In the genomic region with DNA sequence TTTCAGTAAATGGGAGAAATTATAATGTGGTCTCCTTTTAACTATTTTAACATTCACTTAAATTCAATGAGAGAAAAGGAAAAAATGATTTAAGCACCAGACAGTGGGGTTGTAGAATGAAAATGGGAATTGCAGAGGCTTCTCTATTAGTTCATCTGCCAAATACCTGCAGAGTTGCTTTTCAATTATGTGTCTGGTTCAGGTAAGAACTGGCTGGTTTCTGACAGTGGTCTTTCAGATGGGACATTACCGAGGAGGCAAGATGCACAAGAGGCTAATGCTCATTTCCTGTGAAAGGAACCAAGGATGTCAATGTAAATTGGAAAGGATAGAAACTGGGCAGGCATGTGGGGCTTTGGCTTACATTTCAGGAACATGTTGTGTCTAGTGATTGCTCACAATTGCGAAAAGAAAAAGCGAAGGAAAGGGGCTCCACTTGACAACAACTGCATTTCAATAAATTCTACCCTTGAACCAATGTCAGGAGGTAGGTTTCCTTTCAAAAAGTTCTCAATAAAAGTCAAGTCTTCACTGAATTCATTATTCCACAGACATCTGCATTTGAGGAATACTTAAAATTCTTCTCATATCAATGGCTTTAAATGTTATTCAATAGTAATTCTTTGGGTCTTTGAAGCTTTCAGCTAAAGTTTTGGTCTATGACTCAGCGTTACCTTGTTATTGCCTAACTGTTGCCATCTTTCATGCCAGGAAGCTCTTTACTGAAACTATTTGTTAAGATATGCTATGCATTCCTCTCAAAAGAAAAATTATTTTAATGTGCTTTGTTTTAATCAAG, we compare ENCODE assay signal across 11 cellular contexts.
DNase-seq lines count a peak whose midpoint lies in the region; ATAC-seq and TF ChIP-seq lines count a peak whose summit lies in the region.
"Had no signal": no experiment of that assay in that cellular context is flagged by ENCODE, and none has a peak within 500 bp of the region (broad histone marks: within the 10 kb centered on the region; RNA-seq: fewer than 3 reads in every experiment).

No MANE protein-coding gene starts in this region.

- no peaks in the 10 kb centered on the region for H3K79me2 ChIP-seq in ACC112 (ENCODE audit: control insufficient read depth, insufficient read depth, low read length, unreplicated experiment)

- peak; percentile 60 for DNase-seq in H4 (ENCODE audit: low spot score)
- peak; percentile 16 to 38 for DNase-seq in SJCRH30
- DNase-seq in foreskin keratinocyte, result peak; percentile 79 to 91
- no peak for DNase-seq in stimulated activated naive CD4-positive, alpha-beta T cell treated with Interleukin-2 at 50 U/mL for 16 hours (lab: John Stamatoyannopoulos, UW)
- DNase-seq in stimulated activated naive B cell treated with anti-CD40 and anti-IgM and Interleukin-4, amounts not matched to agents 10 μg/mL and 1 μg/mL and 100 μg/mL, for 72 hours, result no peak
- DNase-seq: adrenal gland, left cardiac atrium, thyroid gland had no signal

- H3K27ac ChIP-seq in ACC112 (ENCODE audit: low read depth, low read length) (peak overlapping the region; percentile 98), SJCRH30 (peak overlapping the region; percentile 57), foreskin keratinocyte (peak overlapping the region; percentile 96)
- H3K27ac ChIP-seq: thyroid gland had no signal

- H3K4me1 ChIP-seq in ACC112 (ENCODE audit: control insufficient read depth, insufficient read depth, low read length, unreplicated experiment), result peaks cover 48% of the 10 kb centered on the region
- H3K4me1 ChIP-seq in SJCRH30, result peaks cover 19% of the 10 kb centered on the region
- H3K4me1 ChIP-seq in foreskin keratinocyte, result peaks cover 33% of the 10 kb centered on the region
- H3K4me1 ChIP-seq: adrenal gland, thyroid gland had no signal

- no peaks in the 10 kb centered on the region for H3K27me3 Mint-ChIP-seq in stimulated activated naive B cell treated with anti-CD40 and anti-IgM and Interleukin-4, amounts not matched to agents 10 μg/mL and 1 μg/mL and 100 μg/mL, for 72 hours

- no peak overlapping the region for H3K4me3 Mint-ChIP-seq in stimulated activated naive B cell treated with anti-CD40 and anti-IgM and Interleukin-4, amounts not matched to agents 10 μg/mL and 1 μg/mL and 100 μg/mL, for 72 hours

- TF ChIP-seq CTCF in foreskin keratinocyte (conservative IDR thresholded peaks at IDR 0.05), result no peak

- peak overlapping the region; percentile 38 for H3K4me3 ChIP-seq in ACC112 (ENCODE audit: low read depth, low read length)
- no peak overlapping the region for H3K4me3 ChIP-seq in SJCRH30
- H3K4me3 ChIP-seq: adrenal gland, thyroid gland had no signal

- H3K27ac Mint-ChIP-seq in stimulated activated naive B cell treated with anti-CD40 and anti-IgM and Interleukin-4, amounts not matched to agents 10 μg/mL and 1 μg/mL and 100 μg/mL, for 72 hours, result no peak overlapping the region

- H2AFZ ChIP-seq in ACC112 (ENCODE audit: low read length, unreplicated experiment), result peak overlapping the region; percentile 29

- ATAC-seq in foreskin keratinocyte, result peak; percentile 61
- no peak for ATAC-seq in GM18909 (IDR thresholded peaks at IDR 0.05; ENCODE audit: poor library complexity, unreplicated experiment)
- ATAC-seq in stimulated activated naive B cell treated with anti-CD40 and anti-IgM and Interleukin-4, amounts not matched to agents 10 μg/mL and 1 μg/mL and 100 μg/mL, for 72 hours (replicated peaks), result no peak
- no peak for ATAC-seq in GM21390 (IDR thresholded peaks at IDR 0.05; ENCODE audit: unreplicated experiment)

- peaks cover 2 to 3% of the 10 kb centered on the region in 2 donors for H3K9me3 Mint-ChIP-seq in stimulated activated naive B cell treated with anti-CD40 and anti-IgM and Interleukin-4, amounts not matched to agents 10 μg/mL and 1 μg/mL and 100 μg/mL, for 72 hours

- H3K27me3 ChIP-seq in ACC112 (ENCODE audit: insufficient read depth, low read length) (no peaks in the 10 kb centered on the region), SJCRH30 (no peaks in the 10 kb centered on the region), foreskin keratinocyte (no peaks in the 10 kb centered on the region)
- H3K27me3 ChIP-seq: adrenal gland, thyroid gland had no signal

- no peaks in the 10 kb centered on the region for H3K4me1 Mint-ChIP-seq in stimulated activated naive B cell treated with anti-CD40 and anti-IgM and Interleukin-4, amounts not matched to agents 10 μg/mL and 1 μg/mL and 100 μg/mL, for 72 hours

- H3K36me3 Mint-ChIP-seq in stimulated activated naive B cell treated with anti-CD40 and anti-IgM and Interleukin-4, amounts not matched to agents 10 μg/mL and 1 μg/mL and 100 μg/mL, for 72 hours, result no peaks in the 10 kb centered on the region

- H3K36me3 ChIP-seq in ACC112 (ENCODE audit: insufficient read depth, low read length), result no peaks in the 10 kb centered on the region
- H3K36me3 ChIP-seq in SJCRH30, result no peaks in the 10 kb centered on the region
- H3K36me3 ChIP-seq: adrenal gland, thyroid gland had no signal

- no peaks in the 10 kb centered on the region for H3K9me3 ChIP-seq in SJCRH30 (replicated peaks)
- H3K9me3 ChIP-seq: adrenal gland, thyroid gland had no signal

Comparison
In these comparisons a context has a peak if more than half of its experiments do, and no peak if none do; other contexts are left out.
1. DNase-seq: peak in H4 (single experiment), SJCRH30 (2 of 2) and foreskin keratinocyte (2 of 2); none in stimulated activated naive CD4-positive, alpha-beta T cell treated with Interleukin-2 at 50 U/mL for 16 hours (single experiment) and stimulated activated naive B cell treated with anti-CD40 and anti-IgM and Interleukin-4, amounts not matched to agents 10 μg/mL and 1 μg/mL and 100 μg/mL, for 72 hours (single experiment).
2. Peak in every context shown above with its lines, with median percentiles within 50 percentile points of each other: H3K27ac ChIP-seq.